In genomic region chr17:48137658-48138057, GRCh38 we compare ENCODE assay signal across 16 cellular contexts. TPM values are rescaled to one million over a fixed set of nuclear protein-coding genes. Genes with fewer than 3 reads are reported as not detected.
DNase-seq lines count a peak whose midpoint lies in the region; ATAC-seq, FAIRE-seq and TF ChIP-seq lines count a peak whose summit lies in the region.
"Had no signal": no experiment of that assay in that cellular context is flagged by ENCODE, and none has a peak within 500 bp of the region (broad histone marks: within the 10 kb centered on the region; RNA-seq: fewer than 3 reads in every experiment).

No MANE protein-coding gene starts in this region.

- no peak overlapping the region for H3K4me3 Mint-ChIP-seq in activated T-helper 17 cell treated with anti-CD3 and anti-CD28 coated beads, Interleukin-2, amount 50 U/mL, for 72 hours
- no peak overlapping the region for H3K4me3 Mint-ChIP-seq in mesothelial cell of epicardium

- ATAC-seq in activated T-helper 17 cell treated with anti-CD3 and anti-CD28 coated beads, Interleukin-2, amount 50 U/mL, for 72 hours (replicated peaks): no peak
- no peak for ATAC-seq in GM18873 (IDR thresholded peaks at IDR 0.05; ENCODE audit: low FRiP score, unreplicated experiment)

- H3K4me1 Mint-ChIP-seq in activated T-helper 17 cell treated with anti-CD3 and anti-CD28 coated beads, Interleukin-2, amount 50 U/mL, for 72 hours: peaks cover 6% of the 10 kb centered on the region
- peaks cover 12% of the 10 kb centered on the region for H3K4me1 Mint-ChIP-seq in mesothelial cell of epicardium

- peak; percentile 52 for DNase-seq in NCI-H2227 treated with DMSO at 0.1 percent for 48 hours (lab: John Stamatoyannopoulos, UW)
- no peak for DNase-seq in NCI-H2227 (lab: John Stamatoyannopoulos, UW; ENCODE audit: unreplicated experiment)
- DNase-seq in D721Med (ENCODE audit: insufficient read length, low spot score): peak; percentile 51
- no peak for DNase-seq in mesothelial cell of epicardium (ENCODE audit: low spot score in 2 of 2, unreplicated experiment in 2 of 2)
- DNase-seq in stimulated activated CD4-positive, alpha-beta T cell treated with anti-CD3 and anti-CD28 coated beads, Interleukin-1b, Interleukin-23, amount 100 ng/mL, for 48 hours: no peak
- DNase-seq in Kasumi-1 (lab: John Stamatoyannopoulos, UW): no peak
- DNase-seq: DMS79 treated with DMSO at 0.1 percent for 48 hours, HCEC 1CT, NCI-H146, NCI-H2081 treated with DMSO at 0.1 percent for 48 hours, NCI-H345, PC-9 had no signal

- peak; percentile 82 for FAIRE-seq in D721Med (lab: Jason Lieb, UNC)
- FAIRE-seq: G401.6, GM12891 had no signal

- no peaks in the 10 kb centered on the region for H3K27me3 Mint-ChIP-seq in activated T-helper 17 cell treated with anti-CD3 and anti-CD28 coated beads, Interleukin-2, amount 50 U/mL, for 72 hours
- H3K27me3 Mint-ChIP-seq in mesothelial cell of epicardium (ENCODE audit: low read depth): peaks cover 2% of the 10 kb centered on the region

- H3K36me3 Mint-ChIP-seq in activated T-helper 17 cell treated with anti-CD3 and anti-CD28 coated beads, Interleukin-2, amount 50 U/mL, for 72 hours (ENCODE audit: low read depth): peaks cover 74% of the 10 kb centered on the region
- H3K36me3 Mint-ChIP-seq in mesothelial cell of epicardium: no peaks in the 10 kb centered on the region

- TF ChIP-seq CTCF in D721Med (IDR thresholded peaks at IDR 0.05; ENCODE audit: insufficient read depth, missing control alignments) (no peak), mesothelial cell of epicardium (IDR thresholded peaks at IDR 0.05; ENCODE audit: unreplicated experiment) (no peak)

- peak overlapping the region; percentile 2 for H3K27ac Mint-ChIP-seq in activated T-helper 17 cell treated with anti-CD3 and anti-CD28 coated beads, Interleukin-2, amount 50 U/mL, for 72 hours
- H3K27ac Mint-ChIP-seq in mesothelial cell of epicardium: peak overlapping the region; percentile 31

- H3K9me3 Mint-ChIP-seq in activated T-helper 17 cell treated with anti-CD3 and anti-CD28 coated beads, Interleukin-2, amount 50 U/mL, for 72 hours: no peaks in the 10 kb centered on the region
- no peaks in the 10 kb centered on the region for H3K9me3 Mint-ChIP-seq in mesothelial cell of epicardium

RNA-seq across cellular contexts. Expression of gene SNX11, which starts 30.1 kb away (rescaled TPM):
- total RNA-seq in activated T-helper 17 cell treated with anti-CD3 and anti-CD28 coated beads, Interleukin-2, amount 50 U/mL, for 72 hours: 10 to 100 TPM; 22.8 to 24.7 TPM
- total RNA-seq in mesothelial cell of epicardium: 16.2 to 20.1 TPM (median 18.4 TPM) in 3 replicates

RNA-seq across cellular contexts. Expression of gene CBX1, which starts 36.4 kb away (rescaled TPM):
- 10 to 100 TPM; 30.0 to 48.4 TPM for total RNA-seq in activated T-helper 17 cell treated with anti-CD3 and anti-CD28 coated beads, Interleukin-2, amount 50 U/mL, for 72 hours
- total RNA-seq in mesothelial cell of epicardium: 142 to 145 TPM (median 143 TPM) in 3 replicates

Comparison
In these comparisons a context has a peak if more than half of its experiments do, and no peak if none do; other contexts are left out.
1. DNase-seq: peak in NCI-H2227 treated with DMSO at 0.1 percent for 48 hours (single experiment) and D721Med (single experiment); none in NCI-H2227 (single experiment), mesothelial cell of epicardium (0 of 2), stimulated activated CD4-positive, alpha-beta T cell treated with anti-CD3 and anti-CD28 coated beads, Interleukin-1b, Interleukin-23, amount 100 ng/mL, for 48 hours (single experiment) and Kasumi-1 (0 of 2).